ENCODE assay signal across 21 cellular contexts in genomic region chr11:19853016-19853415, GRCh38.
A peak's percentile ranks its signal among the peaks of the same experiment; 100 is the strongest.
DNase-seq lines count a peak whose midpoint lies in the region; ATAC-seq and TF ChIP-seq lines count a peak whose summit lies in the region.
"Had no signal": no experiment of that assay in that cellular context is flagged by ENCODE, and none has a peak within 500 bp of the region (broad histone marks: within the 10 kb centered on the region; RNA-seq: fewer than 3 reads in every experiment).

No MANE protein-coding gene starts in this region.

- H3K9me2 ChIP-seq in PC-3 (replicated peaks; ENCODE audit: low read length), result no peaks in the 10 kb centered on the region

- POLR2A ChIA-PET in PC-3 (lab: Charles Lee; ENCODE audit: unreplicated experiment), result no interaction called here

- no peak for TF ChIP-seq CTCF in right atrium auricular region (IDR thresholded peaks at IDR 0.05)
- TF ChIP-seq CTCF in PC-3 (conservative IDR thresholded peaks at IDR 0.05; ENCODE audit: low read depth, low read length), result no peak
- no peak for TF ChIP-seq CTCF in right lobe of liver (IDR thresholded peaks at IDR 0.05)

- no peaks in the 10 kb centered on the region for H3K27me3 ChIP-seq in right atrium auricular region
- H3K27me3 ChIP-seq in PC-3 (ENCODE audit: low read length), result no peaks in the 10 kb centered on the region
- H3K27me3 ChIP-seq in right lobe of liver, result no peaks in the 10 kb centered on the region
- H3K27me3 ChIP-seq: gastroesophageal sphincter had no signal

- no peaks in the 10 kb centered on the region for H3F3A ChIP-seq in PC-3 (ENCODE audit: low read length, unreplicated experiment)

- intact Hi-C loops in left ventricle myocardium superior (cut with micrococcal nuclease), result no loop called here
- intact Hi-C loops in PC-3 (cut with micrococcal nuclease), result loop anchor here (5.0 kb wide), 1 partner anchor 39 kb away; no protein-coding TSS in a partner anchor
- intact Hi-C loops in right lobe of liver (cut with DNase I), result no loop called here

- CTCF ChIA-PET in PC-3 (lab: Charles Lee), result interaction anchor here (0.6 kb wide), 1 partner anchor 139 kb away, joined by 3 read pairs; no protein-coding TSS in a partner anchor

- H3K9me3 ChIP-seq in right atrium auricular region (no peaks in the 10 kb centered on the region), PC-3 (ENCODE audit: low read length) (no peaks in the 10 kb centered on the region), right lobe of liver (no peaks in the 10 kb centered on the region)
- H3K9me3 ChIP-seq: mucosa of descending colon had no signal

- no peak overlapping the region for H2AFZ ChIP-seq in PC-3 (ENCODE audit: low read length)

- H3K4me1 ChIP-seq in right atrium auricular region (peaks cover 0 to 36% of the 10 kb centered on the region in 2 donors), PC-3 (ENCODE audit: insufficient read depth, low read length) (peaks cover 25% of the 10 kb centered on the region), right lobe of liver (peaks cover 0 to 16% (median 5%) of the 10 kb centered on the region in 4 donors)

- H4K20me1 ChIP-seq in PC-3 (ENCODE audit: low read length), result no peaks in the 10 kb centered on the region

- no peak for TF ChIP-seq POLR2A in right lobe of liver (IDR thresholded peaks at IDR 0.05)

- H3K4me2 ChIP-seq in PC-3 (ENCODE audit: low read length), result no peak overlapping the region
- H3K4me2 ChIP-seq: KMS-11 had no signal

- H3K4me3 ChIP-seq in right atrium auricular region (no peak overlapping the region), PC-3 (ENCODE audit: low read length) (no peak overlapping the region), right lobe of liver (no peak overlapping the region)
- H3K4me3 ChIP-seq: gastroesophageal sphincter, mucosa of descending colon had no signal

- no peak overlapping the region for H3K27ac ChIP-seq in right atrium auricular region
- H3K27ac ChIP-seq in PC-3 (ENCODE audit: low read length), result no peak overlapping the region
- no peak overlapping the region for H3K27ac ChIP-seq in right lobe of liver
- H3K27ac ChIP-seq: gastroesophageal sphincter, KMS-11 had no signal

- ATAC-seq in left ventricle myocardium superior (peak; percentile 37), PC-3 (peak; percentile 74), HG02884 (IDR thresholded peaks at IDR 0.05; ENCODE audit: unreplicated experiment) (no peak), right lobe of liver (no peak)
- ATAC-seq: activated CD4-positive, CD25-positive, alpha-beta regulatory T cell treated with anti-CD3 and anti-CD28 coated beads, Interleukin-2, amount 50 U/mL, for 24 hours; activated naive CD4-positive, alpha-beta T cell treated with anti-CD3 and anti-CD28 coated beads, Interleukin-2, amount 50 U/mL, for 72 hours; gastroesophageal sphincter; left lobe of liver; mucosa of descending colon; SK-N-SH treated with all-trans-retinoic acid at 6 μM for 48 hours had no signal

- 83% methylated on average over 2 of the region's 2 CpGs for WGBS in right lobe of liver (ENCODE audit: insufficient coverage, low coverage, low lambda C conversion rate, missing lambda C conversion rate)

- DNase-seq in left ventricle myocardium superior (no peak), right atrium auricular region (ENCODE audit: low spot score) (no peak), PC-3 (peak; percentile 44), fibroblast of gingiva (ENCODE audit: low read depth) (peak; percentile 50), stromal cell of bone marrow (ENCODE audit: low read depth) (peak; percentile 35), right lobe of liver (no peak), SHP77 (lab: John Stamatoyannopoulos, UW) (no peak)
- DNase-seq: activated T-cell treated with anti-CD3 and anti-CD28 coated beads, Interleukin-2, amount 50 U/mL, for 48 hours; CD4-positive, alpha-beta memory T cell; mucosa of descending colon; NCI-H1092 treated with DMSO at 0.1 percent for 48 hours; NCI-H2081; NCI-H524 treated with DMSO at 0.1 percent for 48 hours; OCI-M1 had no signal

- H3K9ac ChIP-seq in PC-3 (ENCODE audit: low read length), result no peak overlapping the region
- H3K9ac ChIP-seq: KMS-11 had no signal

- no peaks in the 10 kb centered on the region for H3K79me2 ChIP-seq in PC-3 (ENCODE audit: low read length)

- no TSS peak for BruUV-seq in PC-3 (replicated peaks; lab: Mats Ljungman, UMichigan)

- H3K36me3 ChIP-seq in right atrium auricular region (no peaks in the 10 kb centered on the region), PC-3 (ENCODE audit: low read depth, low read length) (no peaks in the 10 kb centered on the region), right lobe of liver (no peaks in the 10 kb centered on the region)

Comparison
In these comparisons a context has a peak if more than half of its experiments do, and no peak if none do; other contexts are left out.
1. ATAC-seq: peak in left ventricle myocardium superior (single experiment) and PC-3 (single experiment); none in HG02884 (single experiment) and right lobe of liver (0 of 4).
2. DNase-seq: peak in PC-3 (single experiment), fibroblast of gingiva (single experiment) and stromal cell of bone marrow (single experiment); none in left ventricle myocardium superior (single experiment), right atrium auricular region (single experiment), right lobe of liver (0 of 3) and SHP77 (0 of 2).